In genomic region chr4:182863501-182863900, GRCh38 we compare ENCODE assay signal across 24 cellular contexts. TPM values are rescaled to one million over a fixed set of nuclear protein-coding genes. Genes with fewer than 3 reads are reported as not detected.
DNase-seq lines count a peak whose midpoint lies in the region; ATAC-seq and TF ChIP-seq lines count a peak whose summit lies in the region.
"Had no signal": no experiment of that assay in that cellular context is flagged by ENCODE, and none has a peak within 500 bp of the region (broad histone marks: within the 10 kb centered on the region; RNA-seq: fewer than 3 reads in every experiment).

No MANE protein-coding gene starts in this region.

- no peak overlapping the region for H4K8ac ChIP-seq in mesendoderm (ENCODE audit: low read depth, low read length)

- H3K4me2 ChIP-seq in mammary epithelial cell (ENCODE audit: insufficient read depth, low read depth, low read length) (no peak overlapping the region), mesendoderm (ENCODE audit: low read length) (no peak overlapping the region)

- TF ChIP-seq CTCF in mammary epithelial cell (conservative IDR thresholded peaks at IDR 0.05 in 1 of 2, IDR thresholded peaks at IDR 0.05 in 1 of 2; ENCODE audit: extremely low read depth in 1 of 2, insufficient read depth in 1 of 2, low read depth in 1 of 2, low read length in 2 of 2), result no peak
- TF ChIP-seq CTCF in breast epithelium (IDR thresholded peaks at IDR 0.05), result no peak

- BruUV-seq in mammary epithelial cell (replicated peaks; lab: Mats Ljungman, UMichigan), result no TSS peak

- WGBS in mammary epithelial cell (ENCODE audit: low coverage, missing lambda C conversion rate), result 64% methylated on average over 6 of the region's 6 CpGs
- no CpG with 5 or more reads among the region's 6 CpGs for WGBS in mesendoderm (ENCODE audit: extremely low coverage, insufficient coverage, low lambda C conversion rate)

- no peaks in the 10 kb centered on the region for H3K79me2 ChIP-seq in mammary epithelial cell (ENCODE audit: insufficient read depth, low read length)
- no peaks in the 10 kb centered on the region for H3K79me2 ChIP-seq in mesendoderm (ENCODE audit: control insufficient read depth, insufficient read depth, low read length)
- H3K79me2 ChIP-seq: parathyroid adenoma had no signal

- dilution Hi-C loops in mammary epithelial cell (cut with HindIII; ENCODE audit: low sequenced_read_pairs), result no loop called here

- no peaks in the 10 kb centered on the region for H3K79me1 ChIP-seq in mesendoderm (ENCODE audit: low read length)

- peak overlapping the region; percentile 31 for H3K56ac ChIP-seq in mesendoderm (ENCODE audit: low read length)

- ATAC-seq in effector memory CD8-positive, alpha-beta T cell (replicated peaks), result no peak
- ATAC-seq: GM12878; stimulated activated naive CD8-positive, alpha-beta T cell treated with anti-CD3 and anti-CD28 coated beads, Interleukin-15, amount 100 ng/mL, for 72 hours had no signal

- no peak overlapping the region for H2BK15ac ChIP-seq in mesendoderm (replicated peaks; ENCODE audit: low read depth)

- H3K18ac ChIP-seq in mesendoderm (ENCODE audit: low read length), result no peak overlapping the region

- H3K36me3 Mint-ChIP-seq in effector memory CD8-positive, alpha-beta T cell (ENCODE audit: insufficient read depth), result no peaks in the 10 kb centered on the region

- no peak overlapping the region for H4K5ac ChIP-seq in mesendoderm (ENCODE audit: low read length)

- H3K4me1 ChIP-seq in mammary epithelial cell (ENCODE audit: insufficient read depth, low read length) (peaks cover 13% of the 10 kb centered on the region), breast epithelium (no peaks in the 10 kb centered on the region), mesendoderm (ENCODE audit: control insufficient read depth, low read depth, low read length) (peaks cover 4% of the 10 kb centered on the region)
- H3K4me1 ChIP-seq: parathyroid adenoma, uterus had no signal

- H3K27ac Mint-ChIP-seq in effector memory CD8-positive, alpha-beta T cell, result no peak overlapping the region
- H3K27ac Mint-ChIP-seq: activated CD4-positive, alpha-beta memory T cell treated with anti-CD3 and anti-CD28 coated beads, Interleukin-2, amount 10 ng/mL, durations not matched to agents 7 days and 5 days; activated naive CD4-positive, alpha-beta T cell treated with anti-CD3 and anti-CD28 coated beads for 36 hours; activated T-cell treated with anti-CD3 and anti-CD28 coated beads, Interleukin-2, amount 50 U/mL, for 24 hours had no signal

- CTCF ChIA-PET in mammary epithelial cell (lab: Charles Lee; ENCODE audit: low non-redundant PET), result no interaction called here

- no peaks in the 10 kb centered on the region for H3K27me3 Mint-ChIP-seq in effector memory CD8-positive, alpha-beta T cell
- H3K27me3 Mint-ChIP-seq: activated T-cell treated with anti-CD3 and anti-CD28 coated beads, Interleukin-2, amount 50 U/mL, for 24 hours; stimulated activated naive CD8-positive, alpha-beta T cell treated with anti-CD3 and anti-CD28 coated beads, Interleukin-15, amount 100 ng/mL, for 72 hours had no signal

- H3K23ac ChIP-seq in mesendoderm (ENCODE audit: low read length), result peak overlapping the region; percentile 1

- no peaks in the 10 kb centered on the region for H3K4me1 Mint-ChIP-seq in effector memory CD8-positive, alpha-beta T cell (ENCODE audit: low read depth in 2 of 2)
- H3K4me1 Mint-ChIP-seq: stimulated activated naive CD8-positive, alpha-beta T cell treated with anti-CD3 and anti-CD28 coated beads, Interleukin-15, amount 100 ng/mL, for 72 hours had no signal

- no peak overlapping the region for H2BK120ac ChIP-seq in mesendoderm (ENCODE audit: low read depth, low read length)

- H3K4me3 ChIP-seq in mammary epithelial cell (replicated peaks in 1 of 3; ENCODE audit: insufficient read depth in 1 of 3, low read depth in 2 of 3, low read length in 3 of 3) (no peak overlapping the region), breast epithelium (no peak overlapping the region), mesendoderm (ENCODE audit: low read length) (no peak overlapping the region)
- H3K4me3 ChIP-seq: GM12878, uterus had no signal

- H2AK5ac ChIP-seq in mesendoderm (ENCODE audit: low read length), result no peak overlapping the region

- in situ Hi-C loops in mammary epithelial cell (cut with MboI; ENCODE audit: low sequenced_read_pairs in 2 of 2), result no loop called here

- H3K9me3 ChIP-seq in mammary epithelial cell (replicated peaks; ENCODE audit: insufficient read depth, low read length) (no peaks in the 10 kb centered on the region), breast epithelium (no peaks in the 10 kb centered on the region)
- H3K9me3 ChIP-seq: uterus had no signal

- no peak overlapping the region for H3K4me3 Mint-ChIP-seq in effector memory CD8-positive, alpha-beta T cell
- H3K4me3 Mint-ChIP-seq: activated CD4-positive, alpha-beta memory T cell treated with anti-CD3 and anti-CD28 coated beads, Interleukin-2, amount 10 ng/mL, durations not matched to agents 7 days and 5 days; activated naive CD4-positive, alpha-beta T cell treated with anti-CD3 and anti-CD28 coated beads for 36 hours; activated T-cell treated with anti-CD3 and anti-CD28 coated beads, Interleukin-2, amount 50 U/mL, for 24 hours; stimulated activated naive CD8-positive, alpha-beta T cell treated with anti-CD3 and anti-CD28 coated beads, Interleukin-15, amount 100 ng/mL, for 72 hours had no signal

- no peak overlapping the region for H2BK5ac ChIP-seq in mesendoderm (ENCODE audit: low read length)

- H4K20me1 ChIP-seq in mammary epithelial cell (ENCODE audit: insufficient read depth, low read length), result no peaks in the 10 kb centered on the region

- peak overlapping the region; percentile 1 for H2AFZ ChIP-seq in mammary epithelial cell (ENCODE audit: low read depth, low read length)
- H2AFZ ChIP-seq: parathyroid adenoma had no signal

- no peaks in the 10 kb centered on the region for H3K9me3 Mint-ChIP-seq in effector memory CD8-positive, alpha-beta T cell

- DNase-seq in mammary epithelial cell, result no peak
- no peak for DNase-seq in breast epithelium (ENCODE audit: low spot score in 2 of 2)
- DNase-seq in UCSD-AML1 (lab: John Stamatoyannopoulos, UW; ENCODE audit: unreplicated experiment), result peak; percentile 45
- no peak for DNase-seq in mesendoderm
- no peak for DNase-seq in effector memory CD8-positive, alpha-beta T cell
- DNase-seq in kidney tubule cell (ENCODE audit: low spot score), result no peak
- DNase-seq in SHP77 (lab: John Stamatoyannopoulos, UW), result no peak
- DNase-seq in dermis blood vessel endothelial cell, result no peak
- DNase-seq: activated CD4-positive, alpha-beta memory T cell treated with anti-CD3 and anti-CD28 coated beads, Interleukin-2, amount 10 ng/mL, durations not matched to agents 7 days and 5 days; activated naive CD4-positive, alpha-beta T cell treated with anti-CD3 and anti-CD28 coated beads for 36 hours; activated T-cell treated with anti-CD3 and anti-CD28 coated beads, Interleukin-2, amount 50 U/mL, for 24 hours; C1 segment of cervical spinal cord; DMS 273 treated with DMSO at 0.1 percent for 48 hours; effector CD8-positive, alpha-beta T cell; head of caudate nucleus; NCI-H187 treated with DMSO at 0.1 percent for 48 hours; NCI-H526; SHP77 treated with DMSO at 0.1 percent for 48 hours; stimulated activated CD4-positive, alpha-beta T cell treated with anti-CD3 and anti-CD28 coated beads, Interleukin-2, amount 100 ng/mL, for 24 hours; stimulated activated naive CD8-positive, alpha-beta T cell treated with anti-CD3 and anti-CD28 coated beads, Interleukin-15, amount 100 ng/mL, for 72 hours; T-helper 1 cell; uterus had no signal

- no peaks in the 10 kb centered on the region for H3K36me3 ChIP-seq in mammary epithelial cell (ENCODE audit: insufficient read depth, low read length)
- no peaks in the 10 kb centered on the region for H3K36me3 ChIP-seq in breast epithelium
- no peaks in the 10 kb centered on the region for H3K36me3 ChIP-seq in mesendoderm (ENCODE audit: control insufficient read depth, insufficient read depth, low read length)
- H3K36me3 ChIP-seq: uterus had no signal

- H3K27ac ChIP-seq in mammary epithelial cell (ENCODE audit: insufficient read depth, low read depth, low read length) (no peak overlapping the region), breast epithelium (no peak overlapping the region), mesendoderm (ENCODE audit: low read depth, low read length) (no peak overlapping the region)
- H3K27ac ChIP-seq: parathyroid adenoma, uterus had no signal

- intact Hi-C loops in mammary epithelial cell (cut with micrococcal nuclease) (no loop called here), breast epithelium (cut with DNase I; ENCODE audit: low total_unique reads) (no loop called here)

- no peak overlapping the region for H3K4ac ChIP-seq in mesendoderm (ENCODE audit: low read depth, low read length)

- H3K27me3 ChIP-seq in mammary epithelial cell (ENCODE audit: insufficient read depth, low read length), result peaks cover 2% of the 10 kb centered on the region
- no peaks in the 10 kb centered on the region for H3K27me3 ChIP-seq in breast epithelium
- H3K27me3 ChIP-seq in mesendoderm (ENCODE audit: insufficient read depth, low read length, poor library complexity), result no peaks in the 10 kb centered on the region
- H3K27me3 ChIP-seq: uterus had no signal

- TF ChIP-seq POLR2A in breast epithelium (IDR thresholded peaks at IDR 0.05), result no peak

- H3K9ac ChIP-seq in mammary epithelial cell (ENCODE audit: insufficient read depth, low read length) (no peak overlapping the region), mesendoderm (ENCODE audit: low read length) (no peak overlapping the region)
- H3K9ac ChIP-seq: parathyroid adenoma had no signal

RNA-seq across cellular contexts. Expression of gene DCTD, which starts 53.7 kb away (rescaled TPM):
- total RNA-seq in mammary epithelial cell (100 to 1,000 TPM in 1 of 2 donors, 10 to 100 TPM in 1; 71.3 to 121 TPM), breast epithelium (10 to 100 TPM; 46.0 to 75.2 (median 48.2) TPM), dermis blood vessel endothelial cell (77.3 and 107 TPM in 2 replicates)
- 105 TPM for polyA plus RNA-seq in mammary epithelial cell
- 163 TPM for polyA minus RNA-seq in mammary epithelial cell
- 70.5 TPM for polyA plus RNA-seq in mesendoderm (2013, experiment 1 of 2)
- 73.6 TPM for polyA plus RNA-seq in mesendoderm (2013, experiment 2 of 2)
